In the genomic region with DNA sequence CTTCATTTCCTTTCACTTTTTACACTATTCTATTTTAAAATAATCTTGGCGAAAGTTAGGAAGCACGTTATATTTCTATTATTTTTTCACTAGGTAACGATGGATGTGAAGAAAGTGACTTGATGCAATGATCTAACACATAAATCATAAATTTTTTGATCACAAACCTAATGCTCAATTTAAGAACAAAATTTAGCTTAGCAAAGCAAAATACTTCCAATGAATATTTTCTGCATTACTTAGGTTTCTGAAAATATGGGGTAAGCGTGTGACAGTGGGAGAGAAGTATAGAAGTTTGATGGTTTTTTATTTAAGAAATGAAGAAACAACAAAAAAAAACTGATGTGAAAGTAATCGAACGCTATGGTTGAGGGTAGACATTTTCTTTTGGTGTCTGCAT, we compare ENCODE assay signal across 4 cellular contexts.
TF ChIP-seq lines count a peak whose summit lies in the region.

No MANE protein-coding gene starts in this region.

TF ChIP-seq in HepG2, 621 proteins besides CTCF, POLR2A, EP300 and RAD21:
- no peak for TF ChIP-seq TARDBP (CRISPR knock-in tag; IDR thresholded peaks at IDR 0.05)
- TF ChIP-seq MAFF (IDR thresholded peaks at IDR 0.05; ENCODE audit: low read depth, low read length) = peak; percentile 67
- no peak for TF ChIP-seq KDM5B (CRISPR knock-in tag; IDR thresholded peaks at IDR 0.05; ENCODE audit: borderline replicate concordance)
- no peak for TF ChIP-seq ZBTB43 (CRISPR knock-in tag; conservative IDR thresholded peaks at IDR 0.05)
- no peak for TF ChIP-seq PTBP1 (IDR thresholded peaks at IDR 0.05; ENCODE audit: low read depth, low read length, poor library complexity, severe bottlenecking)
- TF ChIP-seq ZNF746 (CRISPR knock-in tag; IDR thresholded peaks at IDR 0.05) = no peak
- TF ChIP-seq PLSCR1 (CRISPR knock-in tag; IDR thresholded peaks at IDR 0.05; ENCODE audit: borderline replicate concordance) = no peak
- TF ChIP-seq ZNF292 (CRISPR knock-in tag; IDR thresholded peaks at IDR 0.05; ENCODE audit: borderline replicate concordance, low read depth) = no peak
- TF ChIP-seq FOXP4 (CRISPR knock-in tag; IDR thresholded peaks at IDR 0.05) = no peak
- peak in 1 of 2 experiments; percentile 87; a peak in 3 of 4 replicates for TF ChIP-seq MAFK (conservative IDR thresholded peaks at IDR 0.05 in 1 of 2, IDR thresholded peaks at IDR 0.05 in 1 of 2; ENCODE audit: low read length in 2 of 2)

TF ChIP-seq in A549, 52 proteins besides CTCF, POLR2A, EP300 and RAD21:
- no peak for TF ChIP-seq CBX2 (IDR thresholded peaks at IDR 0.05; ENCODE audit: borderline replicate concordance, low read depth)
- no peak for TF ChIP-seq HMGXB4 (CRISPR knock-in tag; IDR thresholded peaks at IDR 0.05; ENCODE audit: borderline replicate concordance)
- TF ChIP-seq MAFK (IDR thresholded peaks at IDR 0.05; ENCODE audit: partially characterized antibody) = peak; percentile 52
- TF ChIP-seq HDAC2 (IDR thresholded peaks at IDR 0.05) = no peak
- TF ChIP-seq HOXB13 (CRISPR knock-in tag; IDR thresholded peaks at IDR 0.05; ENCODE audit: low read depth) = no peak
- TF ChIP-seq, protein P1, sequence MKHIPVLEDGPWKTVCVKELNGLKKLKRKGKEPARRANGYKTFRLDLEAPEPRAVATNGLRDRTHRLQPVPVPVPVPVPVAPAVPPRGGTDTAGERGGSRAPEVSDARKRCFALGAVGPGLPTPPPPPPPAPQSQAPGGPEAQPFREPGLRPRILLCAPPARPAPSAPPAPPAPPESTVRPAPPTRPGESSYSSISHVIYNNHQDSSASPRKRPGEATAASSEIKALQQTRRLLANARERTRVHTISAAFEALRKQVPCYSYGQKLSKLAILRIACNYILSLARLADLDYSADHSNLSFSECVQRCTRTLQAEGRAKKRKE (CRISPR knock-in tag; IDR thresholded peaks at IDR 0.05; ENCODE audit: low read depth) = no peak

TF ChIP-seq in IMR-90, 13 proteins besides CTCF, POLR2A, EP300 and RAD21:
- TF ChIP-seq MAFK (IDR thresholded peaks at IDR 0.05; ENCODE audit: low read depth, low read length) (peak; percentile 73), RCOR1 (IDR thresholded peaks at IDR 0.05; ENCODE audit: insufficient replicate concordance, low read length) (no peak), RFX5 (IDR thresholded peaks at IDR 0.05; ENCODE audit: low read depth, low read length) (no peak)

TF ChIP-seq in K562, 482 proteins besides CTCF, POLR2A, EP300 and RAD21:
- TF ChIP-seq, protein P2, sequence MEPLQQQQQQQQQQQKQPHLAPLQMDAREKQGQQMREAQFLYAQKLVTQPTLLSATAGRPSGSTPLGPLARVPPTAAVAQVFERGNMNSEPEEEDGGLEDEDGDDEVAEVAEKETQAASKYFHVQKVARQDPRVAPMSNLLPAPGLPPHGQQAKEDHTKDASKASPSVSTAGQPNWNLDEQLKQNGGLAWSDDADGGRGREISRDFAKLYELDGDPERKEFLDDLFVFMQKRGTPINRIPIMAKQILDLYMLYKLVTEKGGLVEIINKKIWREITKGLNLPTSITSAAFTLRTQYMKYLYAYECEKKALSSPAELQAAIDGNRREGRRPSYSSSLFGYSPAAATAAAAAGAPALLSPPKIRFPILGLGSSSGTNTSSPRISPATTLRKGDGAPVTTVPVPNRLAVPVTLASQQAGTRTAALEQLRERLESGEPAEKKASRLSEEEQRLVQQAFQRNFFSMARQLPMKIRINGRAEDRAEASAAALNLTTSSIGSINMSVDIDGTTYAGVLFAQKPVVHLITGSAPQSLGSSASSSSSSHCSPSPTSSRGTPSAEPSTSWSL (CRISPR knock-in tag; IDR thresholded peaks at IDR 0.05; ENCODE audit: borderline replicate concordance) = no peak
- TF ChIP-seq TEAD2 (tag; IDR thresholded peaks at IDR 0.05) (no peak), MYC (IDR thresholded peaks at IDR 0.05; ENCODE audit: low read depth, low read length) (no peak), MYC (CRISPR knock-in tag; IDR thresholded peaks at IDR 0.05; ENCODE audit: borderline replicate concordance, low read depth) (no peak), SPI1 (IDR thresholded peaks at IDR 0.05; ENCODE audit: borderline replicate concordance, low read depth, low read length) (no peak), ZBTB49 (CRISPR knock-in tag; IDR thresholded peaks at IDR 0.05; ENCODE audit: borderline replicate concordance) (no peak), MAFF (IDR thresholded peaks at IDR 0.05; ENCODE audit: low read length) (0 out of 2 replicates have a peak, but pooled peaks have one; percentile 12), XRCC3 (IDR thresholded peaks at IDR 0.05) (no peak), KLF10 (CRISPR knock-in tag; IDR thresholded peaks at IDR 0.05) (no peak), ZFP1 (CRISPR knock-in tag; IDR thresholded peaks at IDR 0.05) (no peak), CHAMP1 (IDR thresholded peaks at IDR 0.05) (no peak), ZNF316 (IDR thresholded peaks at IDR 0.05) (peak; percentile 14; the same call in 1 of the 2 replicates)
- TF ChIP-seq, protein P3, sequence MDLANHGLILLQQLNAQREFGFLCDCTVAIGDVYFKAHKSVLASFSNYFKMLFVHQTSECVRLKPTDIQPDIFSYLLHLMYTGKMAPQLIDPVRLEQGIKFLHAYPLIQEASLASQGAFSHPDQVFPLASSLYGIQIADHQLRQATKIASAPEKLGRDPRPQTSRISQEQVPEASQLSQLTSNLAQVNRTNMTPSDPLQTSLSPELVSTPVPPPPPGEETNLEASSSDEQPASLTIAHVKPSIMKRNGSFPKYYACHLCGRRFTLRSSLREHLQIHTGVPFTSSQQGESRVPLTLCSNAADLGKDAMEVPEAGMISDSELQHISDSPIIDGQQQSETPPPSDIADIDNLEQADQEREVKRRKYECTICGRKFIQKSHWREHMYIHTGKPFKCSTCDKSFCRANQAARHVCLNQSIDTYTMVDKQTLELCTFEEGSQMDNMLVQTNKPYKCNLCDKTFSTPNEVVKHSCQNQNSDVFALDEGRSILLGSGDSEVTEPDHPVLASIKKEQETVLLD (IDR thresholded peaks at IDR 0.05) = no peak
